ENCODE assay signal across 1 cellular context in the genomic region with DNA sequence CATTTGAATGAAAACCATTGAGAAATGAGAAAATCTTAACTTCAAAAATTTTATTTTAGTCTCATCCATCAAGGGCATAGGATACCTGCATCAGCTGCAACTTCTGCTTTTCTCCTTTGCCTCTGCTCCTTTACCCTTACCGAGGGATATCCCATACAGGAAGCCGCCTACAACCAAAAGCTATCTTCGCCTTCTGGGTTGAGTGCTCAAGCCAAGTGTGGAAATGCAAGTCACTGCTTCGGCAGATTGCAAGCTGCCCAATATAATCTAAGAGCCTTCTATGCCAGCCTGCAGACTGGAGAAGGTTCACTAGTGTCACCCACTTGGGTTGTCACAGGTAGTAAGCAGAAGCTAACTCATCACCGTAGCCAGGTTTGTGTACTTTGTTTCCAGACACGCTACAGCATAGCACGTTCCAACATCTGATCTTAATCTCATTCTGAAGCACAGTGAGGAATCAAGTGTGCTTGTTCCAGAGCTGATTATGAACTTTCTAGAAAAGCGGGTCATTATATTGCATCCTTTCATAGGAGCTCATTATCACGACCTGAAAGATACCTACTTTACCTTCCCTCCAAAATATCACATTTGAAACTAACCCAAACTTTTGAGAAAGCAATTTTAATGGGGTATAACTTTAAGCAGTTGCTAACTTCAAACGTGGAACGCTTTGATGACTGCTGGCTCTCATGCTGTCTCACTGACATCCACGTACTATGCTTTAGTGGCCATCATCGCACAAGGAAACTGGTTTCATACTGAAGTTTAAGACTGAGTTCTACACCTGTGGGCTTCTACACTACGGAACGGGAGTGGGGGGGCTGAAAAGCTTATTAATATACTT.
TF ChIP-seq lines count a peak whose summit lies in the region.

No MANE protein-coding gene starts in this region.

TF ChIP-seq in K562, 482 proteins besides CTCF, POLR2A, EP300 and RAD21 (continued from another document and continues in another):
- TF ChIP-seq, protein P1, sequence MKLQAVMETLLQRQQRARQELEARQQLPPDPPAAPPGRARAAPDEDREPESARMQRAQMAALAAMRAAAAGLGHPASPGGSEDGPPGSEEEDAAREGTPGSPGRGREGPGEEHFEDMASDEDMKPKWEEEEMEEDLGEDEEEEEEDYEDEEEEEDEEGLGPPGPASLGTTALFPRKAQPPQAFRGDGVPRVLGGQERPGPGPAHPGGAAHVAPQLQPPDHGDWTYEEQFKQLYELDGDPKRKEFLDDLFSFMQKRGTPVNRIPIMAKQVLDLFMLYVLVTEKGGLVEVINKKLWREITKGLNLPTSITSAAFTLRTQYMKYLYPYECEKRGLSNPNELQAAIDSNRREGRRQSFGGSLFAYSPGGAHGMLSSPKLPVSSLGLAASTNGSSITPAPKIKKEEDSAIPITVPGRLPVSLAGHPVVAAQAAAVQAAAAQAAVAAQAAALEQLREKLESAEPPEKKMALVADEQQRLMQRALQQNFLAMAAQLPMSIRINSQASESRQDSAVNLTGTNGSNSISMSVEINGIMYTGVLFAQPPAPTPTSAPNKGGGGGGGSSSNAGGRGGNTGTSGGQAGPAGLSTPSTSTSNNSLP (IDR thresholded peaks at IDR 0.05; ENCODE audit: borderline replicate concordance, low read depth, low read length): no peak
- TF ChIP-seq, protein P2, sequence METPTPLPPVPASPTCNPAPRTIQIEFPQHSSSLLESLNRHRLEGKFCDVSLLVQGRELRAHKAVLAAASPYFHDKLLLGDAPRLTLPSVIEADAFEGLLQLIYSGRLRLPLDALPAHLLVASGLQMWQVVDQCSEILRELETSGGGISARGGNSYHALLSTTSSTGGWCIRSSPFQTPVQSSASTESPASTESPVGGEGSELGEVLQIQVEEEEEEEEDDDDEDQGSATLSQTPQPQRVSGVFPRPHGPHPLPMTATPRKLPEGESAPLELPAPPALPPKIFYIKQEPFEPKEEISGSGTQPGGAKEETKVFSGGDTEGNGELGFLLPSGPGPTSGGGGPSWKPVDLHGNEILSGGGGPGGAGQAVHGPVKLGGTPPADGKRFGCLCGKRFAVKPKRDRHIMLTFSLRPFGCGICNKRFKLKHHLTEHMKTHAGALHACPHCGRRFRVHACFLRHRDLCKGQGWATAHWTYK (CRISPR knock-in tag; IDR thresholded peaks at IDR 0.05): peak; percentile 96
- TF ChIP-seq RNF2 (IDR thresholded peaks at IDR 0.05): no peak
- TF ChIP-seq ELF4 (CRISPR knock-in tag; IDR thresholded peaks at IDR 0.05): peak; percentile 94
- no peak for TF ChIP-seq SIX5 (IDR thresholded peaks at IDR 0.05; ENCODE audit: borderline replicate concordance in 1 of 2, insufficient read depth in 1 of 2, low read depth in 1 of 2, low read length in 2 of 2)
- TF ChIP-seq SMARCA4 (IDR thresholded peaks at IDR 0.05): peak; percentile 22; the same call in 1 of the 2 replicates
- no peak for TF ChIP-seq ILK (tag; IDR thresholded peaks at IDR 0.05; ENCODE audit: borderline replicate concordance, low read depth)
- TF ChIP-seq ZNF175 (CRISPR knock-in tag; IDR thresholded peaks at IDR 0.05; ENCODE audit: low read depth): no peak
- TF ChIP-seq LEF1 (IDR thresholded peaks at IDR 0.05): peak; percentile 13; the same call in 1 of the 2 replicates
- no peak for TF ChIP-seq DDX20 (tag; IDR thresholded peaks at IDR 0.05; ENCODE audit: low read depth)
- TF ChIP-seq SP1 (CRISPR knock-in tag; IDR thresholded peaks at IDR 0.05): peak; percentile 69; the same call in 1 of the 2 replicates
- TF ChIP-seq NCOA4 (IDR thresholded peaks at IDR 0.05; ENCODE audit: partially characterized antibody): no peak
- no peak for TF ChIP-seq SP2 (IDR thresholded peaks at IDR 0.05; ENCODE audit: extremely low read depth, low read depth, low read length, poor library complexity, severe bottlenecking)
- TF ChIP-seq BRD4 (IDR thresholded peaks at IDR 0.05): no peak
- TF ChIP-seq, protein P3, sequence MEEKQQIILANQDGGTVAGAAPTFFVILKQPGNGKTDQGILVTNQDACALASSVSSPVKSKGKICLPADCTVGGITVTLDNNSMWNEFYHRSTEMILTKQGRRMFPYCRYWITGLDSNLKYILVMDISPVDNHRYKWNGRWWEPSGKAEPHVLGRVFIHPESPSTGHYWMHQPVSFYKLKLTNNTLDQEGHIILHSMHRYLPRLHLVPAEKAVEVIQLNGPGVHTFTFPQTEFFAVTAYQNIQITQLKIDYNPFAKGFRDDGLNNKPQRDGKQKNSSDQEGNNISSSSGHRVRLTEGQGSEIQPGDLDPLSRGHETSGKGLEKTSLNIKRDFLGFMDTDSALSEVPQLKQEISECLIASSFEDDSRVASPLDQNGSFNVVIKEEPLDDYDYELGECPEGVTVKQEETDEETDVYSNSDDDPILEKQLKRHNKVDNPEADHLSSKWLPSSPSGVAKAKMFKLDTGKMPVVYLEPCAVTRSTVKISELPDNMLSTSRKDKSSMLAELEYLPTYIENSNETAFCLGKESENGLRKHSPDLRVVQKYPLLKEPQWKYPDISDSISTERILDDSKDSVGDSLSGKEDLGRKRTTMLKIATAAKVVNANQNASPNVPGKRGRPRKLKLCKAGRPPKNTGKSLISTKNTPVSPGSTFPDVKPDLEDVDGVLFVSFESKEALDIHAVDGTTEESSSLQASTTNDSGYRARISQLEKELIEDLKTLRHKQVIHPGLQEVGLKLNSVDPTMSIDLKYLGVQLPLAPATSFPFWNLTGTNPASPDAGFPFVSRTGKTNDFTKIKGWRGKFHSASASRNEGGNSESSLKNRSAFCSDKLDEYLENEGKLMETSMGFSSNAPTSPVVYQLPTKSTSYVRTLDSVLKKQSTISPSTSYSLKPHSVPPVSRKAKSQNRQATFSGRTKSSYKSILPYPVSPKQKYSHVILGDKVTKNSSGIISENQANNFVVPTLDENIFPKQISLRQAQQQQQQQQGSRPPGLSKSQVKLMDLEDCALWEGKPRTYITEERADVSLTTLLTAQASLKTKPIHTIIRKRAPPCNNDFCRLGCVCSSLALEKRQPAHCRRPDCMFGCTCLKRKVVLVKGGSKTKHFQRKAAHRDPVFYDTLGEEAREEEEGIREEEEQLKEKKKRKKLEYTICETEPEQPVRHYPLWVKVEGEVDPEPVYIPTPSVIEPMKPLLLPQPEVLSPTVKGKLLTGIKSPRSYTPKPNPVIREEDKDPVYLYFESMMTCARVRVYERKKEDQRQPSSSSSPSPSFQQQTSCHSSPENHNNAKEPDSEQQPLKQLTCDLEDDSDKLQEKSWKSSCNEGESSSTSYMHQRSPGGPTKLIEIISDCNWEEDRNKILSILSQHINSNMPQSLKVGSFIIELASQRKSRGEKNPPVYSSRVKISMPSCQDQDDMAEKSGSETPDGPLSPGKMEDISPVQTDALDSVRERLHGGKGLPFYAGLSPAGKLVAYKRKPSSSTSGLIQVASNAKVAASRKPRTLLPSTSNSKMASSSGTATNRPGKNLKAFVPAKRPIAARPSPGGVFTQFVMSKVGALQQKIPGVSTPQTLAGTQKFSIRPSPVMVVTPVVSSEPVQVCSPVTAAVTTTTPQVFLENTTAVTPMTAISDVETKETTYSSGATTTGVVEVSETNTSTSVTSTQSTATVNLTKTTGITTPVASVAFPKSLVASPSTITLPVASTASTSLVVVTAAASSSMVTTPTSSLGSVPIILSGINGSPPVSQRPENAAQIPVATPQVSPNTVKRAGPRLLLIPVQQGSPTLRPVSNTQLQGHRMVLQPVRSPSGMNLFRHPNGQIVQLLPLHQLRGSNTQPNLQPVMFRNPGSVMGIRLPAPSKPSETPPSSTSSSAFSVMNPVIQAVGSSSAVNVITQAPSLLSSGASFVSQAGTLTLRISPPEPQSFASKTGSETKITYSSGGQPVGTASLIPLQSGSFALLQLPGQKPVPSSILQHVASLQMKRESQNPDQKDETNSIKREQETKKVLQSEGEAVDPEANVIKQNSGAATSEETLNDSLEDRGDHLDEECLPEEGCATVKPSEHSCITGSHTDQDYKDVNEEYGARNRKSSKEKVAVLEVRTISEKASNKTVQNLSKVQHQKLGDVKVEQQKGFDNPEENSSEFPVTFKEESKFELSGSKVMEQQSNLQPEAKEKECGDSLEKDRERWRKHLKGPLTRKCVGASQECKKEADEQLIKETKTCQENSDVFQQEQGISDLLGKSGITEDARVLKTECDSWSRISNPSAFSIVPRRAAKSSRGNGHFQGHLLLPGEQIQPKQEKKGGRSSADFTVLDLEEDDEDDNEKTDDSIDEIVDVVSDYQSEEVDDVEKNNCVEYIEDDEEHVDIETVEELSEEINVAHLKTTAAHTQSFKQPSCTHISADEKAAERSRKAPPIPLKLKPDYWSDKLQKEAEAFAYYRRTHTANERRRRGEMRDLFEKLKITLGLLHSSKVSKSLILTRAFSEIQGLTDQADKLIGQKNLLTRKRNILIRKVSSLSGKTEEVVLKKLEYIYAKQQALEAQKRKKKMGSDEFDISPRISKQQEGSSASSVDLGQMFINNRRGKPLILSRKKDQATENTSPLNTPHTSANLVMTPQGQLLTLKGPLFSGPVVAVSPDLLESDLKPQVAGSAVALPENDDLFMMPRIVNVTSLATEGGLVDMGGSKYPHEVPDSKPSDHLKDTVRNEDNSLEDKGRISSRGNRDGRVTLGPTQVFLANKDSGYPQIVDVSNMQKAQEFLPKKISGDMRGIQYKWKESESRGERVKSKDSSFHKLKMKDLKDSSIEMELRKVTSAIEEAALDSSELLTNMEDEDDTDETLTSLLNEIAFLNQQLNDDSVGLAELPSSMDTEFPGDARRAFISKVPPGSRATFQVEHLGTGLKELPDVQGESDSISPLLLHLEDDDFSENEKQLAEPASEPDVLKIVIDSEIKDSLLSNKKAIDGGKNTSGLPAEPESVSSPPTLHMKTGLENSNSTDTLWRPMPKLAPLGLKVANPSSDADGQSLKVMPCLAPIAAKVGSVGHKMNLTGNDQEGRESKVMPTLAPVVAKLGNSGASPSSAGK (IDR thresholded peaks at IDR 0.05): no peak
- TF ChIP-seq ASH1L (IDR thresholded peaks at IDR 0.05; ENCODE audit: borderline replicate concordance, low read depth, partially characterized antibody): no peak
- peak; percentile 93 for TF ChIP-seq EWSR1 (IDR thresholded peaks at IDR 0.05; ENCODE audit: borderline replicate concordance, low read depth, partially characterized antibody)
- TF ChIP-seq, protein P4, sequence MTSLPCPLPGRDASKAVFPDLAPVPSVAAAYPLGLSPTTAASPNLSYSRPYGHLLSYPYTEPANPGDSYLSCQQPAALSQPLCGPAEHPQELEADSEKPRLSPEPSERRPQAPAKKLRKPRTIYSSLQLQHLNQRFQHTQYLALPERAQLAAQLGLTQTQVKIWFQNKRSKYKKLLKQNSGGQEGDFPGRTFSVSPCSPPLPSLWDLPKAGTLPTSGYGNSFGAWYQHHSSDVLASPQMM (CRISPR knock-in tag; IDR thresholded peaks at IDR 0.05): peak; percentile 41; the same call in 1 of the 2 replicates
- peak; percentile 69 for TF ChIP-seq MXI1 (IDR thresholded peaks at IDR 0.05; ENCODE audit: low read depth, low read length)
- TF ChIP-seq, protein P5, sequence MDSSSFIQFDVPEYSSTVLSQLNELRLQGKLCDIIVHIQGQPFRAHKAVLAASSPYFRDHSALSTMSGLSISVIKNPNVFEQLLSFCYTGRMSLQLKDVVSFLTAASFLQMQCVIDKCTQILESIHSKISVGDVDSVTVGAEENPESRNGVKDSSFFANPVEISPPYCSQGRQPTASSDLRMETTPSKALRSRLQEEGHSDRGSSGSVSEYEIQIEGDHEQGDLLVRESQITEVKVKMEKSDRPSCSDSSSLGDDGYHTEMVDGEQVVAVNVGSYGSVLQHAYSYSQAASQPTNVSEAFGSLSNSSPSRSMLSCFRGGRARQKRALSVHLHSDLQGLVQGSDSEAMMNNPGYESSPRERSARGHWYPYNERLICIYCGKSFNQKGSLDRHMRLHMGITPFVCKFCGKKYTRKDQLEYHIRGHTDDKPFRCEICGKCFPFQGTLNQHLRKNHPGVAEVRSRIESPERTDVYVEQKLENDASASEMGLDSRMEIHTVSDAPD (CRISPR knock-in tag; IDR thresholded peaks at IDR 0.05): no peak
- no peak for TF ChIP-seq RBBP5 (IDR thresholded peaks at IDR 0.05; ENCODE audit: borderline replicate concordance, insufficient read depth, low read length, poor library complexity, severe bottlenecking)
- TF ChIP-seq KLF1 (tag; IDR thresholded peaks at IDR 0.05): no peak
- no peak for TF ChIP-seq FOXP1 (CRISPR knock-in tag; IDR thresholded peaks at IDR 0.05)
- no peak for TF ChIP-seq NFYB (IDR thresholded peaks at IDR 0.05; ENCODE audit: extremely low read depth, insufficient read length)
- no peak for TF ChIP-seq SMARCA5 (IDR thresholded peaks at IDR 0.05)
- TF ChIP-seq FOXM1 (IDR thresholded peaks at IDR 0.05; ENCODE audit: low read depth): no peak
- TF ChIP-seq FOXM1 (CRISPR knock-in tag; IDR thresholded peaks at IDR 0.05; ENCODE audit: low read depth): no peak
- TF ChIP-seq MTF1 (CRISPR knock-in tag; IDR thresholded peaks at IDR 0.05; ENCODE audit: borderline replicate concordance): no peak
- TF ChIP-seq ELF1 (tag; IDR thresholded peaks at IDR 0.05): no peak
- TF ChIP-seq CBFA2T3 (IDR thresholded peaks at IDR 0.05): no peak
- TF ChIP-seq, protein P6, sequence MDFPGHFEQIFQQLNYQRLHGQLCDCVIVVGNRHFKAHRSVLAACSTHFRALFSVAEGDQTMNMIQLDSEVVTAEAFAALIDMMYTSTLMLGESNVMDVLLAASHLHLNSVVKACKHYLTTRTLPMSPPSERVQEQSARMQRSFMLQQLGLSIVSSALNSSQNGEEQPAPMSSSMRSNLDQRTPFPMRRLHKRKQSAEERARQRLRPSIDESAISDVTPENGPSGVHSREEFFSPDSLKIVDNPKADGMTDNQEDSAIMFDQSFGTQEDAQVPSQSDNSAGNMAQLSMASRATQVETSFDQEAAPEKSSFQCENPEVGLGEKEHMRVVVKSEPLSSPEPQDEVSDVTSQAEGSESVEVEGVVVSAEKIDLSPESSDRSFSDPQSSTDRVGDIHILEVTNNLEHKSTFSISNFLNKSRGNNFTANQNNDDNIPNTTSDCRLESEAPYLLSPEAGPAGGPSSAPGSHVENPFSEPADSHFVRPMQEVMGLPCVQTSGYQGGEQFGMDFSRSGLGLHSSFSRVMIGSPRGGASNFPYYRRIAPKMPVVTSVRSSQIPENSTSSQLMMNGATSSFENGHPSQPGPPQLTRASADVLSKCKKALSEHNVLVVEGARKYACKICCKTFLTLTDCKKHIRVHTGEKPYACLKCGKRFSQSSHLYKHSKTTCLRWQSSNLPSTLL (IDR thresholded peaks at IDR 0.05): no peak; the same call in 1 of the 2 replicates
- no peak for TF ChIP-seq EHMT2 (IDR thresholded peaks at IDR 0.05)
- TF ChIP-seq ZNF197 (CRISPR knock-in tag; IDR thresholded peaks at IDR 0.05; ENCODE audit: low read depth): no peak
- TF ChIP-seq ZFP30 (CRISPR knock-in tag; IDR thresholded peaks at IDR 0.05; ENCODE audit: borderline replicate concordance): no peak
- TF ChIP-seq, protein P7, sequence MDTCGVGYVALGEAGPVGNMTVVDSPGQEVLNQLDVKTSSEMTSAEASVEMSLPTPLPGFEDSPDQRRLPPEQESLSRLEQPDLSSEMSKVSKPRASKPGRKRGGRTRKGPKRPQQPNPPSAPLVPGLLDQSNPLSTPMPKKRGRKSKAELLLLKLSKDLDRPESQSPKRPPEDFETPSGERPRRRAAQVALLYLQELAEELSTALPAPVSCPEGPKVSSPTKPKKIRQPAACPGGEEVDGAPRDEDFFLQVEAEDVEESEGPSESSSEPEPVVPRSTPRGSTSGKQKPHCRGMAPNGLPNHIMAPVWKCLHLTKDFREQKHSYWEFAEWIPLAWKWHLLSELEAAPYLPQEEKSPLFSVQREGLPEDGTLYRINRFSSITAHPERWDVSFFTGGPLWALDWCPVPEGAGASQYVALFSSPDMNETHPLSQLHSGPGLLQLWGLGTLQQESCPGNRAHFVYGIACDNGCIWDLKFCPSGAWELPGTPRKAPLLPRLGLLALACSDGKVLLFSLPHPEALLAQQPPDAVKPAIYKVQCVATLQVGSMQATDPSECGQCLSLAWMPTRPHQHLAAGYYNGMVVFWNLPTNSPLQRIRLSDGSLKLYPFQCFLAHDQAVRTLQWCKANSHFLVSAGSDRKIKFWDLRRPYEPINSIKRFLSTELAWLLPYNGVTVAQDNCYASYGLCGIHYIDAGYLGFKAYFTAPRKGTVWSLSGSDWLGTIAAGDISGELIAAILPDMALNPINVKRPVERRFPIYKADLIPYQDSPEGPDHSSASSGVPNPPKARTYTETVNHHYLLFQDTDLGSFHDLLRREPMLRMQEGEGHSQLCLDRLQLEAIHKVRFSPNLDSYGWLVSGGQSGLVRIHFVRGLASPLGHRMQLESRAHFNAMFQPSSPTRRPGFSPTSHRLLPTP (IDR thresholded peaks at IDR 0.05; ENCODE audit: borderline replicate concordance, extremely low read depth, insufficient read length): no peak
